Comparison of ENCODE assay signal across 8 cellular contexts in the genomic region with DNA sequence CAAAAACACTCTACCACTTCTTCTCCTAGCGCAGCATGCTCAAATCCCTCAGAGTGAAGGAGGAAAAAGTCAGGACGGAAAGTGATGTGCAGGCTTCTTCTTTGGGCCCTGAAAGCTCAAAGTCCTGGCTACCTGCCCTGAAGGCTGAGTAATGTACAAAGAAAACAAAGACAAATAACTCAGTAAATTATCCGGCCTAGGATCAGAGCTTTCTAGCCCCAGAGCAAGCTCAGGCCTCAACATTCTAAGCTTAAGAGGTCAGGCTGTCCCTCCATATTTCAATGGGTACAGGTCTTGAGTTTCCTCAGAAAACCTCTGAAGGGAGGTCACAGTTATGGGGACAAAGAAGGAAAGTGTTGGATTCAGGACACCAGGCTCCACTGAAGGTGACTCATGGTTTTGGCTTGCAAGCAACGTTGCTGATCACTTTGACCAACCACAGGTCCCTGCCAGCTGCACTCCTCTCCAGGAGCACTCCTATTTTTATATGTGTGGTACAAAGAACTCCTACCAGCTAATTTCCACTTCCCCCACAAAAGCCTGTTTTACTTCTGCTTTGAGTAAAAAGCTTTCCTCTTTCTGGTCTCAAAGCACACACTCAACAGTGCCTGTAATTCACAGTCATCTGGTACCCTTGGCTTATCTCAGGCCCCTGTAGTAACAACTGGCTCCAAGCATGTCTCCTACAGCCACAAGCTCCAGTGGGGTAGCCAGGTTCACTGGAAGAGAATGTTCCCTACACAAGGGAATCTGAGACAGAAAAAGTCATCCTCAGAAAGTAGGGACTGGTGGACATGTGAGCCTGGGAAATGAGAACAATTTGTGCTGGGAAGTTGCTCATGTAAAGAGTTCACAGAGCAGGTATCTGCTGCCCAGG.
DNase-seq lines count a peak whose midpoint lies in the region; ATAC-seq and TF ChIP-seq lines count a peak whose summit lies in the region.

No MANE protein-coding gene starts in this region.

- H3K9ac ChIP-seq in KMS-11 (no peak overlapping the region), adipocyte (ENCODE audit: low read length) (peak overlapping the region; percentile 55)

- intact Hi-C loops in right cardiac atrium (cut with DNase I) = no loop called here

- H3K27ac ChIP-seq in KMS-11 (peak overlapping the region; percentile 31; the same call in 1 of the 2 replicates), right cardiac atrium (ENCODE audit: low read length) (peak overlapping the region; percentile 56)

- peak overlapping the region; percentile 12; the same call in 1 of the 2 replicates for H3K4me2 ChIP-seq in KMS-11

- no peaks in the 10 kb centered on the region for H3K27me3 ChIP-seq in KMS-11 (ENCODE audit: insufficient read depth, low read depth)
- no peaks in the 10 kb centered on the region for H3K27me3 ChIP-seq in adipocyte (replicated peaks; ENCODE audit: control insufficient read depth, insufficient read depth, low read length)
- H3K27me3 ChIP-seq in right cardiac atrium (ENCODE audit: control insufficient read depth, insufficient read depth) = no peaks in the 10 kb centered on the region

- 39% methylated on average over 4 of the region's 4 CpGs for WGBS in right cardiac atrium

- H3K9me3 ChIP-seq in adipocyte (ENCODE audit: control insufficient read depth, low read length) = no peaks in the 10 kb centered on the region
- H3K9me3 ChIP-seq in right cardiac atrium (ENCODE audit: control insufficient read depth, low read length) = no peaks in the 10 kb centered on the region

- H3K4me1 ChIP-seq in KMS-11 (ENCODE audit: low read depth, poor library complexity, severe bottlenecking) = peaks cover 17% of the 10 kb centered on the region
- H3K4me1 ChIP-seq in adipocyte (ENCODE audit: control insufficient read depth, insufficient read depth, low read length) = peaks cover 30% of the 10 kb centered on the region
- no peaks in the 10 kb centered on the region for H3K4me1 ChIP-seq in right cardiac atrium (ENCODE audit: control insufficient read depth, insufficient read depth, low read length)

- peak overlapping the region; percentile 26; the same call in 1 of the 2 replicates for H2AFZ ChIP-seq in KMS-11 (ENCODE audit: low read depth)

- no peaks in the 10 kb centered on the region for H3K79me2 ChIP-seq in KMS-11 (ENCODE audit: insufficient read depth, low read depth)

- DNase-seq in NCI-H510A treated with DMSO at 0.1 percent for 48 hours (lab: John Stamatoyannopoulos, UW) (peak; percentile 32), NCI-H510A (lab: John Stamatoyannopoulos, UW) (no peak), adipocyte (ENCODE audit: low read depth) (peak; percentile 87), right cardiac atrium (peak in 2 of 3 donors; percentile 47 to 67), smooth muscle cell of the brain vasculature (ENCODE audit: low read depth, low spot score) (peak; percentile 86), NCI-H774 (lab: John Stamatoyannopoulos, UW) (no peak)

- H4K20me1 ChIP-seq in KMS-11 (ENCODE audit: insufficient read depth) = no peaks in the 10 kb centered on the region

- H3K4me3 ChIP-seq in KMS-11 (IDR thresholded peaks at IDR 0.05; ENCODE audit: insufficient read depth, low read depth, low read length) (no peak overlapping the region), adipocyte (ENCODE audit: low read length) (peak overlapping the region; percentile 10), right cardiac atrium (ENCODE audit: low read length) (no peak overlapping the region)

- no peak for TF ChIP-seq CTCF in KMS-11 (conservative IDR thresholded peaks at IDR 0.05; ENCODE audit: low read depth, low read length)

- peak; percentile 70 for ATAC-seq in GM21825 (IDR thresholded peaks at IDR 0.05; ENCODE audit: unreplicated experiment)
- peak; percentile 90 for ATAC-seq in right cardiac atrium

- H3K36me3 ChIP-seq in KMS-11 (ENCODE audit: insufficient read depth) (no peaks in the 10 kb centered on the region), adipocyte (ENCODE audit: control insufficient read depth, insufficient read depth, low read length, severe bottlenecking) (no peaks in the 10 kb centered on the region)

Comparison
In these comparisons a context has a peak if more than half of its experiments do, and no peak if none do; other contexts are left out.
1. DNase-seq: peak in NCI-H510A treated with DMSO at 0.1 percent for 48 hours (single experiment), adipocyte (single experiment), right cardiac atrium (2 of 3) and smooth muscle cell of the brain vasculature (single experiment); none in NCI-H510A (single experiment) and NCI-H774 (single experiment).